ENCODE assay signal across 2 cellular contexts in the genomic region with DNA sequence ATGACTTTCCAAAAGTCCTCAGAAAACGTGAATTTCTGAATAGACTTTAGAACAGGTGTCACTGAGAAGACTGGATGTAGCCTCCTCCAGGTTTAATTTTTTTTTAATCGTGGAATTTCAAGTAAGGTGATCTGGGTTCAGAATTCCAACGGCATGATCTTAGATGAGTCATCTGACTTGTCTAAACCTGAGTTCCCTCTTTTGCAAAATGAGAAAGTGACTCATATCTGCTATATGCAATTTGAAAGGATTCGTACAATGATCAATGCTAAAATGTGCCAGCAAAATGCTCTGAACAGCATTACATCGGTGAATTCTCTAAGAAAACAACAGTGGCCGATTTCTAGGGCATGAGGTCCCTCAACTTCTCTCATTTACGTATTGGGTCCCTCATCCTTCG.
TF ChIP-seq lines count a peak whose summit lies in the region.

No MANE protein-coding gene starts in this region.

TF ChIP-seq in A549, 52 proteins besides CTCF, POLR2A, EP300 and RAD21:
- TF ChIP-seq FOSB (CRISPR knock-in tag; IDR thresholded peaks at IDR 0.05) (no peak), FOSL2 (IDR thresholded peaks at IDR 0.05) (peak; percentile 44; the same call in 1 of the 2 replicates), FOSL2 (CRISPR knock-in tag; IDR thresholded peaks at IDR 0.05) (peak; percentile 78), NPAS2 (CRISPR knock-in tag; IDR thresholded peaks at IDR 0.05; ENCODE audit: borderline replicate concordance) (no peak), NFE2L2 (conservative IDR thresholded peaks at IDR 0.05; ENCODE audit: low read length) (no peak)

TF ChIP-seq in Ishikawa, 13 proteins besides CTCF, POLR2A, EP300 and RAD21:
- TF ChIP-seq YY1 (IDR thresholded peaks at IDR 0.05; ENCODE audit: low read depth) (no peak), TEAD4 (IDR thresholded peaks at IDR 0.05) (peak; percentile 57; the same call in 1 of the 2 replicates), NFIC (IDR thresholded peaks at IDR 0.05) (no peak; the same call in 1 of the 2 replicates), FOXM1 (IDR thresholded peaks at IDR 0.05; ENCODE audit: borderline replicate concordance, low read depth) (no peak)
- TF ChIP-seq, protein P1, sequence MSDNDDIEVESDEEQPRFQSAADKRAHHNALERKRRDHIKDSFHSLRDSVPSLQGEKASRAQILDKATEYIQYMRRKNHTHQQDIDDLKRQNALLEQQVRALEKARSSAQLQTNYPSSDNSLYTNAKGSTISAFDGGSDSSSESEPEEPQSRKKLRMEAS (IDR thresholded peaks at IDR 0.05): no peak
- TF ChIP-seq, protein P2, sequence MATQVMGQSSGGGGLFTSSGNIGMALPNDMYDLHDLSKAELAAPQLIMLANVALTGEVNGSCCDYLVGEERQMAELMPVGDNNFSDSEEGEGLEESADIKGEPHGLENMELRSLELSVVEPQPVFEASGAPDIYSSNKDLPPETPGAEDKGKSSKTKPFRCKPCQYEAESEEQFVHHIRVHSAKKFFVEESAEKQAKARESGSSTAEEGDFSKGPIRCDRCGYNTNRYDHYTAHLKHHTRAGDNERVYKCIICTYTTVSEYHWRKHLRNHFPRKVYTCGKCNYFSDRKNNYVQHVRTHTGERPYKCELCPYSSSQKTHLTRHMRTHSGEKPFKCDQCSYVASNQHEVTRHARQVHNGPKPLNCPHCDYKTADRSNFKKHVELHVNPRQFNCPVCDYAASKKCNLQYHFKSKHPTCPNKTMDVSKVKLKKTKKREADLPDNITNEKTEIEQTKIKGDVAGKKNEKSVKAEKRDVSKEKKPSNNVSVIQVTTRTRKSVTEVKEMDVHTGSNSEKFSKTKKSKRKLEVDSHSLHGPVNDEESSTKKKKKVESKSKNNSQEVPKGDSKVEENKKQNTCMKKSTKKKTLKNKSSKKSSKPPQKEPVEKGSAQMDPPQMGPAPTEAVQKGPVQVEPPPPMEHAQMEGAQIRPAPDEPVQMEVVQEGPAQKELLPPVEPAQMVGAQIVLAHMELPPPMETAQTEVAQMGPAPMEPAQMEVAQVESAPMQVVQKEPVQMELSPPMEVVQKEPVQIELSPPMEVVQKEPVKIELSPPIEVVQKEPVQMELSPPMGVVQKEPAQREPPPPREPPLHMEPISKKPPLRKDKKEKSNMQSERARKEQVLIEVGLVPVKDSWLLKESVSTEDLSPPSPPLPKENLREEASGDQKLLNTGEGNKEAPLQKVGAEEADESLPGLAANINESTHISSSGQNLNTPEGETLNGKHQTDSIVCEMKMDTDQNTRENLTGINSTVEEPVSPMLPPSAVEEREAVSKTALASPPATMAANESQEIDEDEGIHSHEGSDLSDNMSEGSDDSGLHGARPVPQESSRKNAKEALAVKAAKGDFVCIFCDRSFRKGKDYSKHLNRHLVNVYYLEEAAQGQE (IDR thresholded peaks at IDR 0.05; ENCODE audit: low read depth): no peak
